24 cellular contexts compared by ENCODE assay signal in the genomic region with DNA sequence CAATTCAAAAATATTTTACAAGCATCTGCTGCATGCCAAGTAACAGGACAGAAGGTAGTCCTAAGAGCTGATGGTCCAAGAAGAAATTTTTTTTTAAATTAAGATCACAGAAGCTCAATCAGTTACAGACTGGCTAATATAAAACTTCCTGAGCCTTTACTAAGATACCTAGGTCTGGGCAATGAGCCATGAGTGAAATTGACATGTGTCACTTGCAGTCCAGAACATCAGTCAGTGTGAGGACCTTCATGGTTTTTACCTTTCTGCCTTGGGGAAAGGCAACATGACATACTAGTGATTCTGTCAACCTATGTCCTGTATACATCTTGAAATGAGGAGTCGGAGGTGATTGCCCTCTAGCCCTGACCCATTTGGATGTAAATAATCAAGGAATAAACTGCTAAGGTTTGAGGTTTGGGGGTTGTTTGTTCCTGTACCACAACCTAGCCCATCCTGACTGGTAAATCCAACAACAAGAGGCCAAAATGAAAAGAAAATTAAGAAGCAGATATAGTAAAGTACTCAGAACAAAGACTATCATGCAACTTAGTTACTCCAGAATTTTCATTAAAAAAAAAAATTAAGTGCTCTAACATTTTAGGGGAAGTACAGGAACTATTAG.
DNase-seq lines count a peak whose midpoint lies in the region; ATAC-seq, FAIRE-seq and TF ChIP-seq lines count a peak whose summit lies in the region.
"Had no signal": no experiment of that assay in that cellular context is flagged by ENCODE, and none has a peak within 500 bp of the region (broad histone marks: within the 10 kb centered on the region; RNA-seq: fewer than 3 reads in every experiment).

No MANE protein-coding gene starts in this region.

- intact Hi-C loops in mucosa of descending colon (cut with DNase I, micrococcal nuclease) = no loop called here

- ATAC-seq in GM18511 (IDR thresholded peaks at IDR 0.05; ENCODE audit: unreplicated experiment) = peak; percentile 44
- ATAC-seq in HG03432 (IDR thresholded peaks at IDR 0.05; ENCODE audit: unreplicated experiment) = peak; percentile 36
- ATAC-seq in mucosa of descending colon = peak; percentile 38
- ATAC-seq in HG03159 (IDR thresholded peaks at IDR 0.05; ENCODE audit: unreplicated experiment) = no peak
- ATAC-seq: GM23338, T-cell had no signal

- peak; percentile 79 for DNase-seq in kidney tubule cell (ENCODE audit: low spot score)
- DNase-seq in mucosa of descending colon = peak in 1 of 3 donors; percentile 17
- DNase-seq in T-helper 1 cell = no peak
- no peak for DNase-seq in H54 (ENCODE audit: insufficient read length, low spot score)
- DNase-seq in H7 = no peak
- DNase-seq: CD4-positive, alpha-beta T cell; COR-L47; DMS 273 treated with DMSO at 0.1 percent for 48 hours; DND-41; KG1; NCI-H1105; NCI-H146; NCI-H2029; NCI-H226; NCI-H510A treated with DMSO at 0.1 percent for 48 hours; NCI-H748 treated with DMSO at 0.1 percent for 48 hours; Peyer's patch; SJCRH30; T-cell had no signal

- no peak for FAIRE-seq in H54 (lab: Jason Lieb, UNC)
- FAIRE-seq: GM12892 had no signal

- H3K36me3 ChIP-seq in mucosa of descending colon (ENCODE audit: low read depth) = no peaks in the 10 kb centered on the region
- H3K36me3 ChIP-seq in H7 (replicated peaks; ENCODE audit: control insufficient read depth, insufficient read depth, low read length) = no peaks in the 10 kb centered on the region

- no peaks in the 10 kb centered on the region for H3K27me3 ChIP-seq in H7 (ENCODE audit: control insufficient read depth, insufficient read depth, low read length)
- H3K27me3 ChIP-seq: Peyer's patch, SJCRH30 had no signal

- H3K4me1 ChIP-seq in mucosa of descending colon (ENCODE audit: low read depth) = no peaks in the 10 kb centered on the region
- H3K4me1 ChIP-seq: SJCRH30 had no signal

- no peaks in the 10 kb centered on the region for H3K9me3 ChIP-seq in mucosa of descending colon
- H3K9me3 ChIP-seq: Peyer's patch, SJCRH30 had no signal

- TF ChIP-seq POLR2A in H54 (IDR thresholded peaks at IDR 0.05; ENCODE audit: low read depth, low read length) = no peak

- no peak overlapping the region for H3K4me3 ChIP-seq in mucosa of descending colon
- no peak overlapping the region for H3K4me3 ChIP-seq in H7 (ENCODE audit: insufficient read depth, low read depth, low read length)
- H3K4me3 ChIP-seq: GM23338, Peyer's patch, SJCRH30 had no signal

- TF ChIP-seq CTCF in mucosa of descending colon (IDR thresholded peaks at IDR 0.05) = no peak
